Comparison of ENCODE assay signal across 35 cellular contexts in genomic region chr4:57652765-57653164, GRCh38.
"Had no signal": no experiment of that assay in that cellular context is flagged by ENCODE, and none has a peak within 500 bp of the region (broad histone marks: within the 10 kb centered on the region; RNA-seq: fewer than 3 reads in every experiment).

No MANE protein-coding gene starts in this region.

- DNase-seq: Karpas-422, Kasumi-1, KG1, MG63, MM.1S, MV-4-11, NCI-H1048, NCI-H1092, NCI-H1092 treated with DMSO at 0.1 percent for 48 hours, NCI-H1105, NCI-H1105 treated with DMSO at 0.1 percent for 48 hours, NCI-H1417 treated with DMSO at 0.1 percent for 48 hours, NCI-H1436, NCI-H1436 treated with DMSO at 0.1 percent for 48 hours, NCI-H146, NCI-H1694, NCI-H1694 treated with DMSO at 0.1 percent for 48 hours, NCI-H187, NCI-H187 treated with DMSO at 0.1 percent for 48 hours, NCI-H1930, NCI-H2029, NCI-H2029 treated with DMSO at 0.1 percent for 48 hours, NCI-H2081, NCI-H2081 treated with DMSO at 0.1 percent for 48 hours, NCI-H2107, NCI-H2171, NCI-H2171 treated with DMSO at 0.1 percent for 48 hours, NCI-H2227 treated with DMSO at 0.1 percent for 48 hours, NCI-H226, NCI-H345, NCI-H446, NCI-H446 treated with DMSO at 0.1 percent for 48 hours, NCI-H510A, NCI-H510A treated with DMSO at 0.1 percent for 48 hours had no signal

- H3K9ac ChIP-seq: KMS-11 had no signal

- H3K4me2 ChIP-seq: KMS-11 had no signal

- H3K4me3 ChIP-seq: MG63 had no signal

- H3K27me3 ChIP-seq: MG63 had no signal

- H3K36me3 ChIP-seq: MG63 had no signal

- H3K27ac ChIP-seq: KMS-11 had no signal

- H3K9me3 ChIP-seq: MG63 had no signal
